In genomic region chr3:52196977-52197376, GRCh38 we compare ENCODE assay signal across 10 cellular contexts. TPM values are rescaled to one million over a fixed set of nuclear protein-coding genes. Genes with fewer than 3 reads are reported as not detected.
DNase-seq lines count a peak whose midpoint lies in the region; ATAC-seq, FAIRE-seq and TF ChIP-seq lines count a peak whose summit lies in the region.
"Had no signal": no experiment of that assay in that cellular context is flagged by ENCODE, and none has a peak within 500 bp of the region (broad histone marks: within the 10 kb centered on the region; RNA-seq: fewer than 3 reads in every experiment).

No MANE protein-coding gene starts in this region.

- peaks cover 4% of the 10 kb centered on the region for H3K36me3 ChIP-seq in CD4-positive, alpha-beta memory T cell (ENCODE audit: insufficient read depth, low read length)
- H3K36me3 ChIP-seq in pancreas, result no peaks in the 10 kb centered on the region
- no peaks in the 10 kb centered on the region for H3K36me3 ChIP-seq in uterus

- CTCF ChIA-PET in CD4-positive, alpha-beta memory T cell (lab: Charles Lee; ENCODE audit: partially characterized antibody), result interaction anchor here (0.8 to 1.4 kb wide), 4 partner anchors 23 to 223 kb away, joined by 3 to 4 read pairs (median 3); partner anchors contain the start of gene ABHD14B

- WGBS in pancreas, 2 donors, result 67 to 74% methylated on average over 3 of the region's 3 CpGs

- H3K9me3 Mint-ChIP-seq in CD4-positive, alpha-beta memory T cell, result no peaks in the 10 kb centered on the region

- H3K4me1 ChIP-seq in CD4-positive, alpha-beta memory T cell (ENCODE audit: insufficient read depth, low read length), result peaks cover 46% of the 10 kb centered on the region
- peaks cover 0 to 16% (median 8%) of the 10 kb centered on the region in 3 donors for H3K4me1 ChIP-seq in pancreas
- H3K4me1 ChIP-seq in uterus, result peaks cover 0 to 5% of the 10 kb centered on the region in 2 donors

- no peak for TF ChIP-seq CTCF in pancreas (IDR thresholded peaks at IDR 0.05)
- no peak for TF ChIP-seq CTCF in uterus (IDR thresholded peaks at IDR 0.05)

- POLR2A ChIA-PET in CD4-positive, alpha-beta memory T cell (lab: Charles Lee; ENCODE audit: partially characterized antibody), result interaction anchor here (0.7 to 1.9 kb wide), 11 partner anchors 15 to 255 kb away, joined by 3 to 14 read pairs (median 4); partner anchors contain the start of genes ABHD14B, GLYCTK, PARP3 and POC1A

- peaks cover 24 to 52% (median 39%) of the 10 kb centered on the region in 4 donors for H3K4me1 Mint-ChIP-seq in CD4-positive, alpha-beta memory T cell

- H3K9me3 ChIP-seq in CD4-positive, alpha-beta memory T cell (ENCODE audit: control insufficient read depth in 1 of 2, low read length in 2 of 2), result no peaks in the 10 kb centered on the region
- H3K9me3 ChIP-seq in pancreas (no peaks in the 10 kb centered on the region), uterus (no peaks in the 10 kb centered on the region)

- peak in 3 of 4 donors; percentile 3 to 10 (median 6) for ATAC-seq in pancreas
- no peak for ATAC-seq in HG03196 (IDR thresholded peaks at IDR 0.05; ENCODE audit: unreplicated experiment)

- intact Hi-C loops in CD4-positive, alpha-beta memory T cell (cut with micrococcal nuclease), result no loop called here
- intact Hi-C loops in pancreas (cut with DNase I), result no loop called here
- intact Hi-C loops in uterus (cut with DNase I; ENCODE audit: low total_unique reads), result no loop called here

- peaks cover 10 to 24% of the 10 kb centered on the region in 2 donors for H3K36me3 Mint-ChIP-seq in CD4-positive, alpha-beta memory T cell

- peak overlapping the region; percentile 92 for H3K27ac ChIP-seq in CD4-positive, alpha-beta memory T cell (ENCODE audit: low read depth, low read length)
- H3K27ac ChIP-seq in epithelial cell of prostate (peak overlapping the region; percentile 38), pancreas (peak overlapping the region in 1 of 4 donors; percentile 64), uterus (peak overlapping the region in 1 of 2 donors; percentile 79)

- H3K27me3 Mint-ChIP-seq in CD4-positive, alpha-beta memory T cell, result no peaks in the 10 kb centered on the region

- peak overlapping the region in 2 of 8 donors; percentile 7 to 97 for H3K4me3 Mint-ChIP-seq in CD4-positive, alpha-beta memory T cell

- FAIRE-seq in pancreas (lab: Jason Lieb, UNC) (no peak), RCC 7860 (lab: Jason Lieb, UNC) (no peak)

- H3K27ac Mint-ChIP-seq in CD4-positive, alpha-beta memory T cell, result peak overlapping the region in 5 of 7 donors; percentile 53 to 97 (median 94)

- no peaks in the 10 kb centered on the region for H3K27me3 ChIP-seq in CD4-positive, alpha-beta memory T cell (ENCODE audit: insufficient read depth, low read length)
- H3K27me3 ChIP-seq in pancreas (no peaks in the 10 kb centered on the region), uterus (no peaks in the 10 kb centered on the region)

- H3K4me3 ChIP-seq in CD4-positive, alpha-beta memory T cell (ENCODE audit: low read length in 2 of 2), result no peak overlapping the region
- no peak overlapping the region for H3K4me3 ChIP-seq in pancreas
- no peak overlapping the region for H3K4me3 ChIP-seq in uterus

- TF ChIP-seq POLR2A in uterus (IDR thresholded peaks at IDR 0.05), result no peak

- DNase-seq in CD4-positive, alpha-beta memory T cell, result no peak
- DNase-seq in LoVo (ENCODE audit: low spot score) (peak; percentile 91), epithelial cell of prostate (ENCODE audit: low read depth, low spot score) (no peak), pancreas (peak in 1 of 6 donors; percentile 62), RCC 7860 (ENCODE audit: low spot score) (no peak), uterus (no peak)
- DNase-seq in stimulated activated CD4-positive, alpha-beta T cell treated with anti-CD3 and anti-CD28 coated beads, Interleukin-2, amount 100 ng/mL, for 24 hours, result no peak
- DNase-seq: NCI-H510A treated with DMSO at 0.1 percent for 48 hours had no signal

RNA-seq across cellular contexts. Expression of gene ALAS1, which starts 1.0 kb away (rescaled TPM):
- 10 to 100 TPM; 30.0 to 34.6 TPM for total RNA-seq in CD4-positive, alpha-beta memory T cell
- 10 to 100 TPM; 30.5 to 35.4 TPM for polyA plus RNA-seq in CD4-positive, alpha-beta memory T cell
- total RNA-seq in pancreas, result 10 to 100 TPM; 10.1 to 21.7 (median 12.9) TPM
- polyA plus RNA-seq in pancreas, result 10 to 100 TPM in 1 of 2 donors, 1 to 10 TPM in 1; 8.4 to 20.2 TPM
- 10 to 100 TPM in 3 of 4 donors, 1 to 10 TPM in 1; 4.9 to 56.2 (median 36.2) TPM for total RNA-seq in uterus

RNA-seq across cellular contexts. Expression of gene TLR9, which starts 28.5 kb away (rescaled TPM):
- 1 to 10 TPM; 2.3 to 3.0 TPM for total RNA-seq in CD4-positive, alpha-beta memory T cell
- polyA plus RNA-seq in CD4-positive, alpha-beta memory T cell, result not detected
- total RNA-seq in pancreas (under 1 TPM in 4 of 6 donors, not detected in 2; 0.03 to 0.47 (median 0.04) TPM), uterus (1 to 10 TPM in 1 of 4 donors, under 1 TPM in 1, not detected in 2; 0.14 to 1.5 TPM)
- under 1 TPM; 0.05 to 0.27 TPM for polyA plus RNA-seq in pancreas
- total RNA-seq: Daoy had no signal

RNA-seq across cellular contexts. Expression of gene TWF2, which starts 42.0 kb away (rescaled TPM):
- 10 to 100 TPM; 69.3 to 76.1 TPM for total RNA-seq in CD4-positive, alpha-beta memory T cell
- 100 to 1,000 TPM; 122 to 124 TPM for polyA plus RNA-seq in CD4-positive, alpha-beta memory T cell
- total RNA-seq in pancreas, result 10 to 100 TPM in 4 of 6 donors, 1 to 10 TPM in 2; 8.9 to 26.8 (median 11.3) TPM
- 10 to 100 TPM; 12.9 to 15.9 TPM for polyA plus RNA-seq in pancreas
- total RNA-seq in uterus, result 100 to 1,000 TPM in 1 of 4 donors, 10 to 100 TPM in 3; 45.9 to 105 (median 50.2) TPM

RNA-seq across cellular contexts. Expression of gene POC1A, which starts 42.8 kb away (rescaled TPM):
- total RNA-seq in CD4-positive, alpha-beta memory T cell, result 1 to 10 TPM in 1 of 2 experiments, under 1 TPM in 1; 0.99 to 1.1 TPM
- 1 to 10 TPM in 1 of 2 donors, under 1 TPM in 1; 0.36 to 2.4 TPM for polyA plus RNA-seq in CD4-positive, alpha-beta memory T cell
- total RNA-seq in pancreas (1 to 10 TPM in 1 of 6 donors, under 1 TPM in 5; 0.37 to 1.1 (median 0.71) TPM), uterus (1 to 10 TPM in 3 of 4 donors, not detected in 1; 1.1 to 4.8 (median 4.7) TPM)
- under 1 TPM; 0.46 to 0.80 TPM for polyA plus RNA-seq in pancreas

RNA-seq across cellular contexts. Expression of gene PPM1M, which starts 48.6 kb away (rescaled TPM):
- total RNA-seq in CD4-positive, alpha-beta memory T cell, result 10 to 100 TPM; 70.2 to 81.1 TPM
- polyA plus RNA-seq in CD4-positive, alpha-beta memory T cell, result 10 to 100 TPM; 52.0 to 85.3 TPM
- 10 to 100 TPM in 1 of 6 donors, 1 to 10 TPM in 5; 4.0 to 15.2 (median 6.7) TPM for total RNA-seq in pancreas
- 10 to 100 TPM in 1 of 2 donors, 1 to 10 TPM in 1; 9.2 to 11.8 TPM for polyA plus RNA-seq in pancreas
- total RNA-seq in uterus, result 10 to 100 TPM; 23.9 to 32.3 (median 31.5) TPM
